In genomic region chr10:57015595-57016303, GRCh38 we compare ENCODE assay signal across 24 cellular contexts.
A peak's percentile ranks its signal among the peaks of the same experiment; 100 is the strongest.
DNase-seq lines count a peak whose midpoint lies in the region; ATAC-seq and TF ChIP-seq lines count a peak whose summit lies in the region.
"Had no signal": no experiment of that assay in that cellular context is flagged by ENCODE, and none has a peak within 500 bp of the region (broad histone marks: within the 10 kb centered on the region; RNA-seq: fewer than 3 reads in every experiment).

No MANE protein-coding gene starts in this region.

- no peaks in the 10 kb centered on the region for H3K36me3 Mint-ChIP-seq in activated CD4-positive, alpha-beta memory T cell treated with anti-CD3 and anti-CD28 coated beads, Interleukin-2, amount 10 ng/mL, durations not matched to agents 7 days and 5 days (ENCODE audit: low read depth)
- H3K36me3 Mint-ChIP-seq: activated CD8-positive, alpha-beta memory T cell treated with anti-CD3 and anti-CD28 coated beads, Interleukin-2, amount 10 ng/mL, durations not matched to agents 7 days and 5 days; stimulated activated memory B cell treated with anti-CD40 and anti-IgM and Interleukin-4, amounts not matched to agents 10 μg/mL and 1 μg/mL and 100 μg/mL, for 72 hours had no signal

- CTCF ChIA-PET in activated CD4-positive, alpha-beta memory T cell treated with anti-CD3 and anti-CD28 coated beads, Interleukin-2, amount 10 ng/mL, durations not matched to agents 7 days and 5 days (lab: Charles Lee): no interaction called here

- peak; percentile 36 for DNase-seq in NCI-H1105 (lab: John Stamatoyannopoulos, UW)
- peak; percentile 25 for DNase-seq in NCI-H446 treated with DMSO at 0.1 percent for 48 hours (lab: John Stamatoyannopoulos, UW)
- DNase-seq in effector CD8-positive, alpha-beta T cell (lab: John Stamatoyannopoulos, UW): no peak
- no peak for DNase-seq in activated CD4-positive, alpha-beta memory T cell treated with anti-CD3 and anti-CD28 coated beads, Interleukin-2, amount 10 ng/mL, durations not matched to agents 7 days and 5 days
- no peak for DNase-seq in NAMALWA (ENCODE audit: low spot score)
- DNase-seq: activated CD8-positive, alpha-beta memory T cell treated with anti-CD3 and anti-CD28 coated beads, Interleukin-2, amount 10 ng/mL, durations not matched to agents 7 days and 5 days; activated gamma-delta T cell; amygdala; cerebellar nuclear complex; endodermal cell; H7; hippocampal formation; kidney glomerular epithelial cell; NCI-H1048; NK-92 treated with Interleukin-12 subunit alpha and Interleukin-12 subunit beta, amount 100 ng/mL, for 24 hours; T-helper 17 cell; tibial artery had no signal

- no peak overlapping the region for H3K27ac Mint-ChIP-seq in activated CD4-positive, alpha-beta memory T cell treated with anti-CD3 and anti-CD28 coated beads, Interleukin-2, amount 10 ng/mL, durations not matched to agents 7 days and 5 days
- H3K27ac Mint-ChIP-seq: activated CD8-positive, alpha-beta memory T cell treated with anti-CD3 and anti-CD28 coated beads, Interleukin-2, amount 10 ng/mL, durations not matched to agents 7 days and 5 days; nephron; progenitor cell of endocrine pancreas; stimulated activated memory B cell treated with anti-CD40 and anti-IgM and Interleukin-4, amounts not matched to agents 10 μg/mL and 1 μg/mL and 100 μg/mL, for 72 hours; T-helper 17 cell had no signal

- peak overlapping the region; percentile 13; the same call in 1 of the 2 replicates for H3K27ac ChIP-seq in VCaP
- H3K27ac ChIP-seq: RWPE1, tibial artery had no signal

- no peaks in the 10 kb centered on the region for H3K4me1 Mint-ChIP-seq in activated CD4-positive, alpha-beta memory T cell treated with anti-CD3 and anti-CD28 coated beads, Interleukin-2, amount 10 ng/mL, durations not matched to agents 7 days and 5 days
- H3K4me1 Mint-ChIP-seq: activated CD8-positive, alpha-beta memory T cell treated with anti-CD3 and anti-CD28 coated beads, Interleukin-2, amount 10 ng/mL, durations not matched to agents 7 days and 5 days; nephron; stimulated activated memory B cell treated with anti-CD40 and anti-IgM and Interleukin-4, amounts not matched to agents 10 μg/mL and 1 μg/mL and 100 μg/mL, for 72 hours; T-helper 17 cell had no signal

- ATAC-seq in HG03354 (IDR thresholded peaks at IDR 0.05; ENCODE audit: poor library complexity, severe bottlenecking, unreplicated experiment): no peak
- ATAC-seq: activated CD8-positive, alpha-beta memory T cell treated with anti-CD3 and anti-CD28 coated beads, Interleukin-2, amount 10 ng/mL, durations not matched to agents 7 days and 5 days; K562; stimulated activated memory B cell treated with anti-CD40 and anti-IgM and Interleukin-4, amounts not matched to agents 10 μg/mL and 1 μg/mL and 100 μg/mL, for 72 hours; T-helper 17 cell had no signal

- H3K27me3 Mint-ChIP-seq in activated CD4-positive, alpha-beta memory T cell treated with anti-CD3 and anti-CD28 coated beads, Interleukin-2, amount 10 ng/mL, durations not matched to agents 7 days and 5 days: no peaks in the 10 kb centered on the region
- H3K27me3 Mint-ChIP-seq: activated CD8-positive, alpha-beta memory T cell treated with anti-CD3 and anti-CD28 coated beads, Interleukin-2, amount 10 ng/mL, durations not matched to agents 7 days and 5 days; stimulated activated memory B cell treated with anti-CD40 and anti-IgM and Interleukin-4, amounts not matched to agents 10 μg/mL and 1 μg/mL and 100 μg/mL, for 72 hours; T-helper 17 cell had no signal

- POLR2A ChIA-PET in activated CD4-positive, alpha-beta memory T cell treated with anti-CD3 and anti-CD28 coated beads, Interleukin-2, amount 10 ng/mL, durations not matched to agents 7 days and 5 days (lab: Charles Lee): no interaction called here

- no peak for TF ChIP-seq CTCF in VCaP (conservative IDR thresholded peaks at IDR 0.05)

- no peak overlapping the region for H3K4me3 Mint-ChIP-seq in activated CD4-positive, alpha-beta memory T cell treated with anti-CD3 and anti-CD28 coated beads, Interleukin-2, amount 10 ng/mL, durations not matched to agents 7 days and 5 days
- H3K4me3 Mint-ChIP-seq: activated CD8-positive, alpha-beta memory T cell treated with anti-CD3 and anti-CD28 coated beads, Interleukin-2, amount 10 ng/mL, durations not matched to agents 7 days and 5 days; endodermal cell; nephron; stimulated activated memory B cell treated with anti-CD40 and anti-IgM and Interleukin-4, amounts not matched to agents 10 μg/mL and 1 μg/mL and 100 μg/mL, for 72 hours; T-helper 17 cell had no signal

- H3K9me3 Mint-ChIP-seq in activated CD4-positive, alpha-beta memory T cell treated with anti-CD3 and anti-CD28 coated beads, Interleukin-2, amount 10 ng/mL, durations not matched to agents 7 days and 5 days: peaks cover 10% of the 10 kb centered on the region
- H3K9me3 Mint-ChIP-seq: nephron; stimulated activated memory B cell treated with anti-CD40 and anti-IgM and Interleukin-4, amounts not matched to agents 10 μg/mL and 1 μg/mL and 100 μg/mL, for 72 hours had no signal

Comparison
In these comparisons a context has a peak if more than half of its experiments do, and no peak if none do; other contexts are left out.
1. DNase-seq: peak in NCI-H1105 (single experiment) and NCI-H446 treated with DMSO at 0.1 percent for 48 hours (single experiment); none in effector CD8-positive, alpha-beta T cell (single experiment), activated CD4-positive, alpha-beta memory T cell treated with anti-CD3 and anti-CD28 coated beads, Interleukin-2, amount 10 ng/mL, durations not matched to agents 7 days and 5 days (single experiment) and NAMALWA (single experiment).